24 cellular contexts compared by ENCODE assay signal in the genomic region with DNA sequence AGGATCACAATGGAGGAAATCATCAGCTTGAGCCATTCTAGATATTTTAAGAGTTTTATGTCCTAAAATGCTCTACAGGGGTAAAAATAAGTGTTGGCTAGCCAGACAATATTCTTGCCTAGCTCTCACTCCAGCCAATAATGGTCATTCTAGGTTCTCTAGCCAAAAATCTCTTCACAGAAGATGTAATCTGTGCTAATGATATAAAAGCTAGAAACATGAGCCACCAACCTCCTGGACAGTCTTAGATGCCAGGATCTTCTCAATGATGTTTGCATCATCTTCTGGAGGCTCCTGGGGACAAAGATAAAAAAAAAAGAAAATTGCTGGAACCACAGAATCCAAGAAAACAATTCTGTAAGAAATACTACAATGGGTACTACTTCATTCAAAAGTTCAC.
"Had no signal": no experiment of that assay in that cellular context is flagged by ENCODE, and none has a peak within 500 bp of the region (broad histone marks: within the 10 kb centered on the region; RNA-seq: fewer than 3 reads in every experiment).

No MANE protein-coding gene starts in this region.

- H3K9me3 ChIP-seq: MG63, Peyer's patch had no signal

- H3K27ac Mint-ChIP-seq: activated CD4-positive, alpha-beta memory T cell treated with anti-CD3 and anti-CD28 coated beads for 36 hours; activated CD4-positive, alpha-beta T cell treated with anti-CD3 and anti-CD28 coated beads, Interleukin-2, amount 10 ng/mL, durations not matched to agents 7 days and 5 days; activated naive CD4-positive, alpha-beta T cell treated with anti-CD3 and anti-CD28 coated beads, Interleukin-2, amount 10 ng/mL, durations not matched to agents 7 days and 5 days; activated naive CD8-positive, alpha-beta T cell treated with anti-CD3 and anti-CD28 coated beads, Interleukin-2, amount 10 ng/mL, durations not matched to agents 7 days and 5 days; activated T-helper 2 cell treated with anti-CD3 and anti-CD28 coated beads, Interferon-gamma antibody, Interleukin-2, Interleukin-4, amounts not matched to agents 10 μg/mL and 5 μg/mL and 100 μg/mL, durations not matched to agents 14 hours and 24 hours and 36 hours; brain; T-helper 17 cell; WTC11 had no signal

- H3K4me1 ChIP-seq: Peyer's patch had no signal

- H3K27me3 Mint-ChIP-seq: activated CD4-positive, alpha-beta memory T cell treated with anti-CD3 and anti-CD28 coated beads for 36 hours; activated CD4-positive, alpha-beta T cell treated with anti-CD3 and anti-CD28 coated beads, Interleukin-2, amount 10 ng/mL, durations not matched to agents 7 days and 5 days; activated naive CD4-positive, alpha-beta T cell treated with anti-CD3 and anti-CD28 coated beads, Interleukin-2, amount 10 ng/mL, durations not matched to agents 7 days and 5 days; activated naive CD8-positive, alpha-beta T cell treated with anti-CD3 and anti-CD28 coated beads, Interleukin-2, amount 10 ng/mL, durations not matched to agents 7 days and 5 days; brain; central memory CD8-positive, alpha-beta T cell; T-helper 17 cell had no signal

- H3K9me3 Mint-ChIP-seq: activated CD4-positive, alpha-beta memory T cell treated with anti-CD3 and anti-CD28 coated beads for 36 hours; activated CD4-positive, alpha-beta T cell treated with anti-CD3 and anti-CD28 coated beads, Interleukin-2, amount 10 ng/mL, durations not matched to agents 7 days and 5 days; activated naive CD4-positive, alpha-beta T cell treated with anti-CD3 and anti-CD28 coated beads, Interleukin-2, amount 10 ng/mL, durations not matched to agents 7 days and 5 days; activated T-helper 2 cell treated with anti-CD3 and anti-CD28 coated beads, Interferon-gamma antibody, Interleukin-2, Interleukin-4, amounts not matched to agents 10 μg/mL and 5 μg/mL and 100 μg/mL, durations not matched to agents 14 hours and 24 hours and 36 hours; central memory CD8-positive, alpha-beta T cell; WTC11 had no signal

- H3K4me1 Mint-ChIP-seq: activated CD4-positive, alpha-beta T cell treated with anti-CD3 and anti-CD28 coated beads, Interleukin-2, amount 10 ng/mL, durations not matched to agents 7 days and 5 days; activated naive CD4-positive, alpha-beta T cell treated with anti-CD3 and anti-CD28 coated beads, Interleukin-2, amount 10 ng/mL, durations not matched to agents 7 days and 5 days had no signal

- H3K27ac ChIP-seq: Peyer's patch, RWPE1 had no signal

- DNase-seq: activated CD4-positive, alpha-beta memory T cell treated with anti-CD3 and anti-CD28 coated beads for 36 hours; activated CD4-positive, alpha-beta T cell treated with anti-CD3 and anti-CD28 coated beads, Interleukin-2, amount 10 ng/mL, durations not matched to agents 7 days and 5 days; activated CD4-positive, CD25-positive, alpha-beta regulatory T cell treated with anti-CD3 and anti-CD28 coated beads, Interleukin-2, amount 50 U/mL, for 72 hours; activated CD8-positive, alpha-beta memory T cell treated with anti-CD3 and anti-CD28 coated beads for 24 hours; activated gamma-delta T cell treated with Interleukin-2 at 50 U/mL for 16 hours; activated naive CD4-positive, alpha-beta T cell treated with anti-CD3 and anti-CD28 coated beads, Interleukin-2, amount 10 ng/mL, durations not matched to agents 7 days and 5 days; activated naive CD8-positive, alpha-beta T cell treated with anti-CD3 and anti-CD28 coated beads, Interleukin-2, amount 10 ng/mL, durations not matched to agents 7 days and 5 days; activated T-cell treated with anti-CD3 and anti-CD28 coated beads, Interleukin-2, amount 50 U/mL, for 48 hours; MG63; MV-4-11; NCI-H1092 treated with DMSO at 0.1 percent for 48 hours; NCI-H1417 treated with DMSO at 0.1 percent for 48 hours; NCI-H1694; NCI-H2029; NCI-H510A treated with DMSO at 0.1 percent for 48 hours; Peyer's patch; SHP77 treated with DMSO at 0.1 percent for 48 hours; T-helper 17 cell; T-helper 9 cell had no signal

- H3K4me3 Mint-ChIP-seq: activated CD4-positive, alpha-beta memory T cell treated with anti-CD3 and anti-CD28 coated beads for 36 hours; activated CD4-positive, alpha-beta T cell treated with anti-CD3 and anti-CD28 coated beads, Interleukin-2, amount 10 ng/mL, durations not matched to agents 7 days and 5 days; activated naive CD4-positive, alpha-beta T cell treated with anti-CD3 and anti-CD28 coated beads, Interleukin-2, amount 10 ng/mL, durations not matched to agents 7 days and 5 days; activated naive CD8-positive, alpha-beta T cell treated with anti-CD3 and anti-CD28 coated beads, Interleukin-2, amount 10 ng/mL, durations not matched to agents 7 days and 5 days; brain; central memory CD8-positive, alpha-beta T cell; T-helper 17 cell; WTC11 had no signal

- H3K4me3 ChIP-seq: MG63, Peyer's patch had no signal

- ATAC-seq: T-helper 17 cell, WTC11 had no signal

- H3K27me3 ChIP-seq: MG63, Peyer's patch had no signal
